In the genomic region with DNA sequence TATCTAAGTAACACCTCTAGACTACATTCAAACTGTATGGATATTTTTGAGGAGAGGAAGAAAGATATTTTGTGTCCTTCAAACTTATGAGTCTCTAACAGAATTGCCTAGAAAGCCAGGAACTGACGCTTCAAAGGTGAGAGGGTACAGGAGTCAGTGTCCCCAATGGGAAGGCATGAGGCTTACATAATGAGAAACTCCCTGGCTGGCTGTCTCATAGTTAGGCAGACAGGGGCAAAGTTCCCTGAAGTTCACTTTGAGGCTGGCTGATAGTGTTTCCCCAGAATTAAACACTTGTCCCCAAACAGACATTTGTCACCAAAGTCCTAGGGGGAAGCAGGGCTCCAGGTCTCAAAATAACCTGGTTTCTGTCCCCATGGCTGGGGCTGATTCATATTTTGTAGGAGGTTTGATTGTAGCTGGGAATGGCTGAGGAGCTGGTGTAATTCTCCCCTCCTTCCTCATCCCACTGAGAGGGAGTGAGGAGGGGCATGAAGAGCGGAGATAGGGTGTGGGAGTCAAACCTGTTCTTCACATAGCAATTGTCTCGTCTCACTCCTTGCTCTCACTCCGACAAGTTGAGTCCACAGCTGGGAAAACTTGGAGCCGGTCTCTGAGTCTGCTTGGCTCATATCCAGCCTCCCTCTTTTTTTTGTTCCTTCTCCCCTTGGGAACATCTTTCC, we compare ENCODE assay signal across 1 cellular context.
TF ChIP-seq lines count a peak whose summit lies in the region.

No MANE protein-coding gene starts in this region.

TF ChIP-seq in HepG2, 621 proteins besides CTCF, POLR2A, EP300 and RAD21 (continued from another document and continues in another):
- TF ChIP-seq, protein P1, sequence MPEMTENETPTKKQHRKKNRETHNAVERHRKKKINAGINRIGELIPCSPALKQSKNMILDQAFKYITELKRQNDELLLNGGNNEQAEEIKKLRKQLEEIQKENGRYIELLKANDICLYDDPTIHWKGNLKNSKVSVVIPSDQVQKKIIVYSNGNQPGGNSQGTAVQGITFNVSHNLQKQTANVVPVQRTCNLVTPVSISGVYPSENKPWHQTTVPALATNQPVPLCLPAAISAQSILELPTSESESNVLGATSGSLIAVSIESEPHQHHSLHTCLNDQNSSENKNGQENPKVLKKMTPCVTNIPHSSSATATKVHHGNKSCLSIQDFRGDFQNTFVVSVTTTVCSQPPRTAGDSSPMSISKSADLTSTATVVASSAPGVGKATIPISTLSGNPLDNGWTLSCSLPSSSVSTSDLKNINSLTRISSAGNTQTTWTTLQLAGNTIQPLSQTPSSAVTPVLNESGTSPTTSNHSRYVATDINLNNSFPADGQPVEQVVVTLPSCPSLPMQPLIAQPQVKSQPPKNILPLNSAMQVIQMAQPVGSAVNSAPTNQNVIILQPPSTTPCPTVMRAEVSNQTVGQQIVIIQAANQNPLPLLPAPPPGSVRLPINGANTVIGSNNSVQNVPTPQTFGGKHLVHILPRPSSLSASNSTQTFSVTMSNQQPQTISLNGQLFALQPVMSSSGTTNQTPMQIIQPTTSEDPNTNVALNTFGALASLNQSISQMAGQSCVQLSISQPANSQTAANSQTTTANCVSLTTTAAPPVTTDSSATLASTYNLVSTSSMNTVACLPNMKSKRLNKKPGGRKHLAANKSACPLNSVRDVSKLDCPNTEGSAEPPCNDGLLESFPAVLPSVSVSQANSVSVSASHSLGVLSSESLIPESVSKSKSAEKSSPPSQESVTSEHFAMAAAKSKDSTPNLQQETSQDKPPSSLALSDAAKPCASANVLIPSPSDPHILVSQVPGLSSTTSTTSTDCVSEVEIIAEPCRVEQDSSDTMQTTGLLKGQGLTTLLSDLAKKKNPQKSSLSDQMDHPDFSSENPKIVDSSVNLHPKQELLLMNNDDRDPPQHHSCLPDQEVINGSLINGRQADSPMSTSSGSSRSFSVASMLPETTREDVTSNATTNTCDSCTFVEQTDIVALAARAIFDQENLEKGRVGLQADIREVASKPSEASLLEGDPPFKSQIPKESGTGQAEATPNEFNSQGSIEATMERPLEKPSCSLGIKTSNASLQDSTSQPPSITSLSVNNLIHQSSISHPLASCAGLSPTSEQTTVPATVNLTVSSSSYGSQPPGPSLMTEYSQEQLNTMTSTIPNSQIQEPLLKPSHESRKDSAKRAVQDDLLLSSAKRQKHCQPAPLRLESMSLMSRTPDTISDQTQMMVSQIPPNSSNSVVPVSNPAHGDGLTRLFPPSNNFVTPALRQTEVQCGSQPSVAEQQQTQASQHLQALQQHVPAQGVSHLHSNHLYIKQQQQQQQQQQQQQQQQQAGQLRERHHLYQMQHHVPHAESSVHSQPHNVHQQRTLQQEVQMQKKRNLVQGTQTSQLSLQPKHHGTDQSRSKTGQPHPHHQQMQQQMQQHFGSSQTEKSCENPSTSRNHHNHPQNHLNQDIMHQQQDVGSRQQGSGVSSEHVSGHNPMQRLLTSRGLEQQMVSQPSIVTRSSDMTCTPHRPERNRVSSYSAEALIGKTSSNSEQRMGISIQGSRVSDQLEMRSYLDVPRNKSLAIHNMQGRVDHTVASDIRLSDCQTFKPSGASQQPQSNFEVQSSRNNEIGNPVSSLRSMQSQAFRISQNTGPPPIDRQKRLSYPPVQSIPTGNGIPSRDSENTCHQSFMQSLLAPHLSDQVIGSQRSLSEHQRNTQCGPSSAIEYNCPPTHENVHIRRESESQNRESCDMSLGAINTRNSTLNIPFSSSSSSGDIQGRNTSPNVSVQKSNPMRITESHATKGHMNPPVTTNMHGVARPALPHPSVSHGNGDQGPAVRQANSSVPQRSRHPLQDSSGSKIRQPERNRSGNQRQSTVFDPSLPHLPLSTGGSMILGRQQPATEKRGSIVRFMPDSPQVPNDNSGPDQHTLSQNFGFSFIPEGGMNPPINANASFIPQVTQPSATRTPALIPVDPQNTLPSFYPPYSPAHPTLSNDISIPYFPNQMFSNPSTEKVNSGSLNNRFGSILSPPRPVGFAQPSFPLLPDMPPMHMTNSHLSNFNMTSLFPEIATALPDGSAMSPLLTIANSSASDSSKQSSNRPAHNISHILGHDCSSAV (CRISPR knock-in tag; IDR thresholded peaks at IDR 0.05; ENCODE audit: borderline replicate concordance): no peak
- TF ChIP-seq ZNF83 (CRISPR knock-in tag; IDR thresholded peaks at IDR 0.05; ENCODE audit: borderline replicate concordance) (no peak), ZNF747 (CRISPR knock-in tag; IDR thresholded peaks at IDR 0.05; ENCODE audit: borderline replicate concordance) (no peak), ZNF12 (CRISPR knock-in tag; IDR thresholded peaks at IDR 0.05) (no peak), ARNT2 (CRISPR knock-in tag; IDR thresholded peaks at IDR 0.05; ENCODE audit: low read depth) (no peak), MIER3 (CRISPR knock-in tag; IDR thresholded peaks at IDR 0.05; ENCODE audit: borderline replicate concordance) (0 out of 2 replicates have a peak, but pooled peaks have one; percentile 34), CBX2 (IDR thresholded peaks at IDR 0.05; ENCODE audit: low read depth, low read length) (no peak), CBX2 (CRISPR knock-in tag; IDR thresholded peaks at IDR 0.05; ENCODE audit: low read depth) (no peak), ZNF839 (CRISPR knock-in tag; IDR thresholded peaks at IDR 0.05; ENCODE audit: borderline replicate concordance) (no peak), ZNF557 (CRISPR knock-in tag; IDR thresholded peaks at IDR 0.05) (0 out of 2 replicates have a peak, but pooled peaks have one; percentile 38), ZFX (CRISPR knock-in tag; IDR thresholded peaks at IDR 0.05; ENCODE audit: low read depth) (no peak), ZNF331 (CRISPR knock-in tag; IDR thresholded peaks at IDR 0.05) (0 out of 2 replicates have a peak, but pooled peaks have one; percentile 19), FOSL2 (CRISPR knock-in tag; IDR thresholded peaks at IDR 0.05) (peak; percentile 51), TCF12 (IDR thresholded peaks at IDR 0.05) (no peak), TCF12 (CRISPR knock-in tag; IDR thresholded peaks at IDR 0.05) (no peak), KLF9 (CRISPR knock-in tag; IDR thresholded peaks at IDR 0.05; ENCODE audit: low read depth) (no peak), TBP (CRISPR knock-in tag; IDR thresholded peaks at IDR 0.05) (no peak), FIP1L1 (IDR thresholded peaks at IDR 0.05; ENCODE audit: borderline replicate concordance, insufficient read depth, low read depth, low read length) (no peak), ZNF598 (CRISPR knock-in tag; IDR thresholded peaks at IDR 0.05; ENCODE audit: borderline replicate concordance) (no peak)
- TF ChIP-seq, protein P2, sequence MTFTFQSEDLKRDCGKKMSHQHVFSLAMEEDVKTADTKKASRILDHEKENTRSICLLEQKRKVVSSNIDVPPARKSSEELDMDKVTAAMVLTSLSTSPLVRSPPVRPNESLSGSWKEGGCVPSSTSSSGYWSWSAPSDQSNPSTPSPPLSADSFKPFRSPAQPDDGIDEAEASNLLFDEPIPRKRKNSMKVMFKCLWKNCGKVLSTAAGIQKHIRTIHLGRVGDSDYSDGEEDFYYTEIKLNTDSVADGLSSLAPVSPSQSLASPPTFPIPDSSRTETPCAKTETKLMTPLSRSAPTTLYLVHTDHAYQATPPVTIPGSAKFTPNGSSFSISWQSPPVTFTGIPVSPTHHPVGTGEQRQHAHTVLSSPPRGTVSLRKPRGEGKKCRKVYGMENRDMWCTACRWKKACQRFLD (CRISPR knock-in tag; IDR thresholded peaks at IDR 0.05; ENCODE audit: borderline replicate concordance): no peak
- TF ChIP-seq, protein P3, sequence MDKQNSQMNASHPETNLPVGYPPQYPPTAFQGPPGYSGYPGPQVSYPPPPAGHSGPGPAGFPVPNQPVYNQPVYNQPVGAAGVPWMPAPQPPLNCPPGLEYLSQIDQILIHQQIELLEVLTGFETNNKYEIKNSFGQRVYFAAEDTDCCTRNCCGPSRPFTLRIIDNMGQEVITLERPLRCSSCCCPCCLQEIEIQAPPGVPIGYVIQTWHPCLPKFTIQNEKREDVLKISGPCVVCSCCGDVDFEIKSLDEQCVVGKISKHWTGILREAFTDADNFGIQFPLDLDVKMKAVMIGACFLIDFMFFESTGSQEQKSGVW (CRISPR knock-in tag; IDR thresholded peaks at IDR 0.05; ENCODE audit: borderline replicate concordance): no peak
- TF ChIP-seq, protein P4, sequence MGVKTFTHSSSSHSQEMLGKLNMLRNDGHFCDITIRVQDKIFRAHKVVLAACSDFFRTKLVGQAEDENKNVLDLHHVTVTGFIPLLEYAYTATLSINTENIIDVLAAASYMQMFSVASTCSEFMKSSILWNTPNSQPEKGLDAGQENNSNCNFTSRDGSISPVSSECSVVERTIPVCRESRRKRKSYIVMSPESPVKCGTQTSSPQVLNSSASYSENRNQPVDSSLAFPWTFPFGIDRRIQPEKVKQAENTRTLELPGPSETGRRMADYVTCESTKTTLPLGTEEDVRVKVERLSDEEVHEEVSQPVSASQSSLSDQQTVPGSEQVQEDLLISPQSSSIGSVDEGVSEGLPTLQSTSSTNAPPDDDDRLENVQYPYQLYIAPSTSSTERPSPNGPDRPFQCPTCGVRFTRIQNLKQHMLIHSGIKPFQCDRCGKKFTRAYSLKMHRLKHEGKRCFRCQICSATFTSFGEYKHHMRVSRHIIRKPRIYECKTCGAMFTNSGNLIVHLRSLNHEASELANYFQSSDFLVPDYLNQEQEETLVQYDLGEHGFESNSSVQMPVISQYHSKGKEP (CRISPR knock-in tag; IDR thresholded peaks at IDR 0.05): no peak
- TF ChIP-seq, protein P5, sequence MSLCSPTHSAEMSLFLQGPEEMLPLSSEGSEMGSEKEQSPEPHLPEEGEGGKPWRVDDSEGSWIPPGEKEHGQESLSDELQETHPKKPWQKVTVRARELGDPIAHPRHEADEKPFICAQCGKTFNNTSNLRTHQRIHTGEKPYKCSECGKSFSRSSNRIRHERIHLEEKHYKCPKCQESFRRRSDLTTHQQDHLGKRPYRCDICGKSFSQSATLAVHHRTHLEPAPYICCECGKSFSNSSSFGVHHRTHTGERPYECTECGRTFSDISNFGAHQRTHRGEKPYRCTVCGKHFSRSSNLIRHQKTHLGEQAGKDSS (CRISPR knock-in tag; IDR thresholded peaks at IDR 0.05; ENCODE audit: borderline replicate concordance, low read depth): no peak
- TF ChIP-seq, protein P6, sequence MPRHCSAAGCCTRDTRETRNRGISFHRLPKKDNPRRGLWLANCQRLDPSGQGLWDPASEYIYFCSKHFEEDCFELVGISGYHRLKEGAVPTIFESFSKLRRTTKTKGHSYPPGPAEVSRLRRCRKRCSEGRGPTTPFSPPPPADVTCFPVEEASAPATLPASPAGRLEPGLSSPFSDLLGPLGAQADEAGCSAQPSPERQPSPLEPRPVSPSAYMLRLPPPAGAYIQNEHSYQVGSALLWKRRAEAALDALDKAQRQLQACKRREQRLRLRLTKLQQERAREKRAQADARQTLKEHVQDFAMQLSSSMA (CRISPR knock-in tag; IDR thresholded peaks at IDR 0.05): no peak
- TF ChIP-seq, protein P7, sequence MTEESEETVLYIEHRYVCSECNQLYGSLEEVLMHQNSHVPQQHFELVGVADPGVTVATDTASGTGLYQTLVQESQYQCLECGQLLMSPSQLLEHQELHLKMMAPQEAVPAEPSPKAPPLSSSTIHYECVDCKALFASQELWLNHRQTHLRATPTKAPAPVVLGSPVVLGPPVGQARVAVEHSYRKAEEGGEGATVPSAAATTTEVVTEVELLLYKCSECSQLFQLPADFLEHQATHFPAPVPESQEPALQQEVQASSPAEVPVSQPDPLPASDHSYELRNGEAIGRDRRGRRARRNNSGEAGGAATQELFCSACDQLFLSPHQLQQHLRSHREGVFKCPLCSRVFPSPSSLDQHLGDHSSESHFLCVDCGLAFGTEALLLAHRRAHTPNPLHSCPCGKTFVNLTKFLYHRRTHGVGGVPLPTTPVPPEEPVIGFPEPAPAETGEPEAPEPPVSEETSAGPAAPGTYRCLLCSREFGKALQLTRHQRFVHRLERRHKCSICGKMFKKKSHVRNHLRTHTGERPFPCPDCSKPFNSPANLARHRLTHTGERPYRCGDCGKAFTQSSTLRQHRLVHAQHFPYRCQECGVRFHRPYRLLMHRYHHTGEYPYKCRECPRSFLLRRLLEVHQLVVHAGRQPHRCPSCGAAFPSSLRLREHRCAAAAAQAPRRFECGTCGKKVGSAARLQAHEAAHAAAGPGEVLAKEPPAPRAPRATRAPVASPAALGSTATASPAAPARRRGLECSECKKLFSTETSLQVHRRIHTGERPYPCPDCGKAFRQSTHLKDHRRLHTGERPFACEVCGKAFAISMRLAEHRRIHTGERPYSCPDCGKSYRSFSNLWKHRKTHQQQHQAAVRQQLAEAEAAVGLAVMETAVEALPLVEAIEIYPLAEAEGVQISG (CRISPR knock-in tag; IDR thresholded peaks at IDR 0.05): no peak
- TF ChIP-seq, protein P8, sequence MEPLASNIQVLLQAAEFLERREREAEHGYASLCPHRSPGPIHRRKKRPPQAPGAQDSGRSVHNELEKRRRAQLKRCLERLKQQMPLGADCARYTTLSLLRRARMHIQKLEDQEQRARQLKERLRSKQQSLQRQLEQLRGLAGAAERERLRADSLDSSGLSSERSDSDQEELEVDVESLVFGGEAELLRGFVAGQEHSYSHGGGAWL (CRISPR knock-in tag; IDR thresholded peaks at IDR 0.05): no peak
- TF ChIP-seq, protein P9, sequence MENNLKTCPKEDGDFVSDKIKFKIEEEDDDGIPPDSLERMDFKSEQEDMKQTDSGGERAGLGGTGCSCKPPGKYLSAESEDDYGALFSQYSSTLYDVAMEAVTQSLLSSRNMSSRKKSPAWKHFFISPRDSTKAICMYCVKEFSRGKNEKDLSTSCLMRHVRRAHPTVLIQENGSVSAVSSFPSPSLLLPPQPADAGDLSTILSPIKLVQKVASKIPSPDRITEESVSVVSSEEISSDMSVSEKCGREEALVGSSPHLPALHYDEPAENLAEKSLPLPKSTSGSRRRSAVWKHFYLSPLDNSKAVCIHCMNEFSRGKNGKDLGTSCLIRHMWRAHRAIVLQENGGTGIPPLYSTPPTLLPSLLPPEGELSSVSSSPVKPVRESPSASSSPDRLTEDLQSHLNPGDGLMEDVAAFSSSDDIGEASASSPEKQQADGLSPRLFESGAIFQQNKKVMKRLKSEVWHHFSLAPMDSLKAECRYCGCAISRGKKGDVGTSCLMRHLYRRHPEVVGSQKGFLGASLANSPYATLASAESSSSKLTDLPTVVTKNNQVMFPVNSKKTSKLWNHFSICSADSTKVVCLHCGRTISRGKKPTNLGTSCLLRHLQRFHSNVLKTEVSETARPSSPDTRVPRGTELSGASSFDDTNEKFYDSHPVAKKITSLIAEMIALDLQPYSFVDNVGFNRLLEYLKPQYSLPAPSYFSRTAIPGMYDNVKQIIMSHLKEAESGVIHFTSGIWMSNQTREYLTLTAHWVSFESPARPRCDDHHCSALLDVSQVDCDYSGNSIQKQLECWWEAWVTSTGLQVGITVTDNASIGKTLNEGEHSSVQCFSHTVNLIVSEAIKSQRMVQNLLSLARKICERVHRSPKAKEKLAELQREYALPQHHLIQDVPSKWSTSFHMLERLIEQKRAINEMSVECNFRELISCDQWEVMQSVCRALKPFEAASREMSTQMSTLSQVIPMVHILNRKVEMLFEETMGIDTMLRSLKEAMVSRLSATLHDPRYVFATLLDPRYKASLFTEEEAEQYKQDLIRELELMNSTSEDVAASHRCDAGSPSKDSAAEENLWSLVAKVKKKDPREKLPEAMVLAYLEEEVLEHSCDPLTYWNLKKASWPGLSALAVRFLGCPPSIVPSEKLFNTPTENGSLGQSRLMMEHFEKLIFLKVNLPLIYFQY (CRISPR knock-in tag; IDR thresholded peaks at IDR 0.05; ENCODE audit: borderline replicate concordance): no peak
- TF ChIP-seq, protein P10, sequence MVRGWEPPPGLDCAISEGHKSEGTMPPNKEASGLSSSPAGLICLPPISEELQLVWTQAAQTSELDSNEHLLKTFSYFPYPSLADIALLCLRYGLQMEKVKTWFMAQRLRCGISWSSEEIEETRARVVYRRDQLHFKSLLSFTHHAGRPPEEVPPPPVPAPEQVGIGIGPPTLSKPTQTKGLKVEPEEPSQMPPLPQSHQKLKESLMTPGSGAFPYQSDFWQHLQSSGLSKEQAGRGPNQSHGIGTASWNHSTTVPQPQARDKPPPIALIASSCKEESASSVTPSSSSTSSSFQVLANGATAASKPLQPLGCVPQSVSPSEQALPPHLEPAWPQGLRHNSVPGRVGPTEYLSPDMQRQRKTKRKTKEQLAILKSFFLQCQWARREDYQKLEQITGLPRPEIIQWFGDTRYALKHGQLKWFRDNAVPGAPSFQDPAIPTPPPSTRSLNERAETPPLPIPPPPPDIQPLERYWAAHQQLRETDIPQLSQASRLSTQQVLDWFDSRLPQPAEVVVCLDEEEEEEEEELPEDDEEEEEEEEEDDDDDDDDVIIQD (CRISPR knock-in tag; IDR thresholded peaks at IDR 0.05; ENCODE audit: low read depth): no peak
